3 cellular contexts compared by ENCODE assay signal in genomic region chr1:16916036-16916880, GRCh38. TPM values are rescaled to one million over a fixed set of nuclear protein-coding genes. Genes with fewer than 3 reads are reported as not detected.
"Had no signal": no experiment of that assay in that cellular context is flagged by ENCODE, and none has a peak within 500 bp of the region (broad histone marks: within the 10 kb centered on the region; RNA-seq: fewer than 3 reads in every experiment).

No MANE protein-coding gene starts in this region.

RNA-seq across cellular contexts. Expression of gene RNU1-2, which starts 20.5 kb away (rescaled TPM):
- polyA plus RNA-seq: fibroblast of lung, sigmoid colon, stomach had no signal
